ENCODE assay signal across 8 cellular contexts in genomic region chr15:70494861-70495571, GRCh38.
A peak's percentile ranks its signal among the peaks of the same experiment; 100 is the strongest.
DNase-seq lines count a peak whose midpoint lies in the region; ATAC-seq and TF ChIP-seq lines count a peak whose summit lies in the region.

No MANE protein-coding gene starts in this region.

- intact Hi-C loops in PC-3 (cut with micrococcal nuclease) = no loop called here

- peaks cover 4% of the 10 kb centered on the region for H3F3A ChIP-seq in PC-3 (ENCODE audit: low read length, unreplicated experiment)

- H3K27me3 ChIP-seq in PC-3 (ENCODE audit: low read length) = no peaks in the 10 kb centered on the region

- no peaks in the 10 kb centered on the region for H3K9me3 Mint-ChIP-seq in stimulated activated effector memory CD8-positive, alpha-beta T cell treated with anti-CD3 and anti-CD28 coated beads, Interleukin-12 subunit alpha, Interleukin-12 subunit beta, amount 100 ng/mL, for 72 hours

- H3K36me3 ChIP-seq in PC-3 (ENCODE audit: low read depth, low read length) = no peaks in the 10 kb centered on the region

- no peaks in the 10 kb centered on the region for H4K20me1 ChIP-seq in PC-3 (ENCODE audit: low read length)

- CTCF ChIA-PET in PC-3 (lab: Charles Lee) = interaction anchor here (0.6 kb wide), 1 partner anchor 13 kb away, joined by 12 read pairs; no protein-coding TSS in a partner anchor

- H3K9me2 ChIP-seq in PC-3 (replicated peaks; ENCODE audit: low read length) = no peaks in the 10 kb centered on the region

- DNase-seq in activated T-cell treated with anti-CD3 and anti-CD28 coated beads for 24 hours (ENCODE audit: low read depth) (peak; percentile 44), PC-3 (peak; percentile 98), epithelial cell of proximal tubule (ENCODE audit: low read depth) (peak; percentile 65), GF-D8 (lab: John Stamatoyannopoulos, UW) (no peak), caudate nucleus (lab: John Stamatoyannopoulos, UW) (no peak)
- no peak for DNase-seq in activated T-cell treated with anti-CD3 and anti-CD28 coated beads, Interleukin-2, amount 50 U/mL, for 1 hour
- DNase-seq in stimulated activated effector memory CD8-positive, alpha-beta T cell treated with anti-CD3 and anti-CD28 coated beads, Interleukin-12 subunit alpha, Interleukin-12 subunit beta, amount 100 ng/mL, for 72 hours (ENCODE audit: low spot score in 2 of 2) = no peak

- H3K36me3 Mint-ChIP-seq in stimulated activated effector memory CD8-positive, alpha-beta T cell treated with anti-CD3 and anti-CD28 coated beads, Interleukin-12 subunit alpha, Interleukin-12 subunit beta, amount 100 ng/mL, for 72 hours = peaks cover 36% of the 10 kb centered on the region

- peak; percentile 84 for ATAC-seq in PC-3
- ATAC-seq in stimulated activated effector memory CD8-positive, alpha-beta T cell treated with anti-CD3 and anti-CD28 coated beads, Interleukin-12 subunit alpha, Interleukin-12 subunit beta, amount 100 ng/mL, for 72 hours = peak; percentile 37
- no peak for ATAC-seq in HG02852 (IDR thresholded peaks at IDR 0.05; ENCODE audit: unreplicated experiment)

- peak overlapping the region; percentile 44 for H3K4me3 ChIP-seq in PC-3 (ENCODE audit: low read length)
- H3K4me3 ChIP-seq in epithelial cell of proximal tubule (ENCODE audit: low read depth, low read length) = no peak overlapping the region

- no peaks in the 10 kb centered on the region for H3K9me3 ChIP-seq in PC-3 (ENCODE audit: low read length)

- POLR2A ChIA-PET in PC-3 (lab: Charles Lee; ENCODE audit: unreplicated experiment) = interaction anchor here (0.5 to 0.6 kb wide), 2 partner anchors 10 to 398 kb away, joined by 3 read pairs; no protein-coding TSS in a partner anchor

- BruUV-seq in PC-3 (replicated peaks; lab: Mats Ljungman, UMichigan) = no TSS peak

- no peaks in the 10 kb centered on the region for H3K79me2 ChIP-seq in PC-3 (ENCODE audit: low read length)

- H3K27ac ChIP-seq in PC-3 (ENCODE audit: low read length) (peak overlapping the region; percentile 92), caudate nucleus (ENCODE audit: low read depth, low read length) (no peak overlapping the region)

- H3K27ac Mint-ChIP-seq in stimulated activated effector memory CD8-positive, alpha-beta T cell treated with anti-CD3 and anti-CD28 coated beads, Interleukin-12 subunit alpha, Interleukin-12 subunit beta, amount 100 ng/mL, for 72 hours = peak overlapping the region; percentile 15

- H2AFZ ChIP-seq in PC-3 (ENCODE audit: low read length) = no peak overlapping the region

- peaks cover 80% of the 10 kb centered on the region for H3K4me1 Mint-ChIP-seq in stimulated activated effector memory CD8-positive, alpha-beta T cell treated with anti-CD3 and anti-CD28 coated beads, Interleukin-12 subunit alpha, Interleukin-12 subunit beta, amount 100 ng/mL, for 72 hours

- TF ChIP-seq CTCF in PC-3 (conservative IDR thresholded peaks at IDR 0.05; ENCODE audit: low read depth, low read length) (no peak), epithelial cell of proximal tubule (conservative IDR thresholded peaks at IDR 0.05; ENCODE audit: low read depth, low read length) (no peak)

- H3K4me2 ChIP-seq in PC-3 (ENCODE audit: low read length) = peak overlapping the region; percentile 77

- H3K4me1 ChIP-seq in PC-3 (ENCODE audit: insufficient read depth, low read length) = peaks cover 49% of the 10 kb centered on the region

- peak overlapping the region; percentile 70 for H3K9ac ChIP-seq in PC-3 (ENCODE audit: low read length)

- peak overlapping the region; percentile 34 for H3K4me3 Mint-ChIP-seq in stimulated activated effector memory CD8-positive, alpha-beta T cell treated with anti-CD3 and anti-CD28 coated beads, Interleukin-12 subunit alpha, Interleukin-12 subunit beta, amount 100 ng/mL, for 72 hours

Comparison
In these comparisons a context has a peak if more than half of its experiments do, and no peak if none do; other contexts are left out.
1. DNase-seq: peak in activated T-cell treated with anti-CD3 and anti-CD28 coated beads for 24 hours (single experiment), PC-3 (single experiment) and epithelial cell of proximal tubule (single experiment); none in activated T-cell treated with anti-CD3 and anti-CD28 coated beads, Interleukin-2, amount 50 U/mL, for 1 hour (single experiment), stimulated activated effector memory CD8-positive, alpha-beta T cell treated with anti-CD3 and anti-CD28 coated beads, Interleukin-12 subunit alpha, Interleukin-12 subunit beta, amount 100 ng/mL, for 72 hours (0 of 2), GF-D8 (single experiment) and caudate nucleus (0 of 61).